Comparison of ENCODE assay signal across 12 cellular contexts in the genomic region with DNA sequence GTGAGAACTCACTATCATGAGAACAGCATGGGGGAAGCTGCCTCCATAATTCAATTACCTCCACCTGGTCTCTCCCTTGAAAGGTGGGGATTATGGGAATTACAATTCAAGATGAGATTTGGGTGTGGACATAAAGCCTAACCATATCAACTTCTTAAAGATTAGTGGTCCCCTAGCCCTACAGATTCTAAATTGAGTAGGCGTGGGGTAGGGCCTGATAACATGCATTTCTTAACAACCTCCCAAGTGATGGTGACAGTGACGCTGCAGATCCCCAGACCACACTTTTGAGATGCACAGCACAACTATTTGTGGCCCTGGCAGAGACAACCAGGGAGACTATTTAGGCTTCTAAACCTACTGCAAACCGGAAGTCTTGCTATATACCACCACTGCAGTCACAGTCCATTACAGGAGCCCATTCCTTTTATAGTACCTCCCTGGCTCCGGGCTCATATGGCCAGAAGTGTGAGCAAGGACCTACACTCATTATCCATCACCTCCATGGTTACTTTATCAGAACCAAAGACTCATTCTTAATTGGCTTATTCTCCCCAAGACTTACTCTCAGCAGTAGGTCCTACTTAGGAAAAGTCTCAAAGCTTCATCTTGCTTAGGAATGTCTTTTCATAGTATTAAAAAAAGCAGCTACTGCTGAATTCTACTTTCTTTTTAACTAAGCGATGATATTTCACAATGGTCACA. TPM values are rescaled to one million over a fixed set of nuclear protein-coding genes. Genes with fewer than 3 reads are reported as not detected.
DNase-seq lines count a peak whose midpoint lies in the region; ATAC-seq, FAIRE-seq and TF ChIP-seq lines count a peak whose summit lies in the region.
"Had no signal": no experiment of that assay in that cellular context is flagged by ENCODE, and none has a peak within 500 bp of the region (broad histone marks: within the 10 kb centered on the region; RNA-seq: fewer than 3 reads in every experiment).

No MANE protein-coding gene starts in this region.

- no peak for ATAC-seq in activated T-cell treated with anti-CD3 and anti-CD28 coated beads, Interleukin-2, amount 50 U/mL, for 72 hours (replicated peaks in 1 of 2)
- ATAC-seq: activated CD8-positive, alpha-beta memory T cell treated with anti-CD3 and anti-CD28 coated beads, Interleukin-2, amount 10 ng/mL, durations not matched to agents 7 days and 5 days; esophagus mucosa had no signal

- H3K36me3 ChIP-seq in OCI-LY3 (replicated peaks; ENCODE audit: low read depth, low read length) (peaks cover 2% of the 10 kb centered on the region), ectodermal cell (ENCODE audit: control insufficient read depth, insufficient read depth, low read length) (no peaks in the 10 kb centered on the region), skeletal muscle satellite cell (ENCODE audit: insufficient read depth, low read length) (peaks cover 9% of the 10 kb centered on the region), small intestine (ENCODE audit: control insufficient read depth in 2 of 2, insufficient read depth in 2 of 2, low read length in 2 of 2) (no peaks in the 10 kb centered on the region)

- H3K9me3 ChIP-seq in OCI-LY3 (ENCODE audit: insufficient read depth, low read length) (no peaks in the 10 kb centered on the region), ectodermal cell (ENCODE audit: control insufficient read depth, low read length) (no peaks in the 10 kb centered on the region), skeletal muscle satellite cell (replicated peaks; ENCODE audit: low read length) (no peaks in the 10 kb centered on the region), small intestine (ENCODE audit: control insufficient read depth, low read depth) (no peaks in the 10 kb centered on the region)
- H3K9me3 ChIP-seq: SJSA1 had no signal

- WGBS in ectodermal cell, 2 experiments: 77 to 83% methylated on average over 4 to 5 of the region's 5 CpGs
- 87 to 93% (median 92%) methylated on average over 5 of the region's 5 CpGs for WGBS in small intestine, 3 donors

- no peak overlapping the region for H3K27ac ChIP-seq in OCI-LY3 (ENCODE audit: low read length)
- peak overlapping the region; percentile 98 for H3K27ac ChIP-seq in ectodermal cell (ENCODE audit: insufficient read depth, low read depth, low read length, poor library complexity, severe bottlenecking)
- H3K27ac ChIP-seq in small intestine (ENCODE audit: low read depth in 1 of 2, low read length in 1 of 2): no peak overlapping the region
- H3K27ac ChIP-seq: SJSA1 had no signal

- H3K9me3 Mint-ChIP-seq in activated T-cell treated with anti-CD3 and anti-CD28 coated beads, Interleukin-2, amount 50 U/mL, for 72 hours: no peaks in the 10 kb centered on the region

- H3K4me3 ChIP-seq in OCI-LY3 (ENCODE audit: low read length) (no peak overlapping the region), ectodermal cell (ENCODE audit: insufficient read depth, low read depth, low read length) (peak overlapping the region; percentile 84), skeletal muscle satellite cell (ENCODE audit: low read length) (no peak overlapping the region), small intestine (ENCODE audit: low read depth in 1 of 2, low read length in 2 of 2) (no peak overlapping the region)
- H3K4me3 ChIP-seq: SJSA1 had no signal

- intact Hi-C loops in cardiac septum (cut with DNase I): no loop called here

- FAIRE-seq in small intestine (lab: Jason Lieb, UNC): no peak

- H3K27me3 ChIP-seq in OCI-LY3 (ENCODE audit: low read depth, low read length): no peaks in the 10 kb centered on the region
- H3K27me3 ChIP-seq in ectodermal cell (ENCODE audit: control insufficient read depth, insufficient read depth, low read length, poor library complexity, severe bottlenecking): no peaks in the 10 kb centered on the region
- no peaks in the 10 kb centered on the region for H3K27me3 ChIP-seq in skeletal muscle satellite cell (ENCODE audit: control insufficient read depth, insufficient read depth, low read length)
- no peaks in the 10 kb centered on the region for H3K27me3 ChIP-seq in small intestine (ENCODE audit: control insufficient read depth in 2 of 2, insufficient read depth in 2 of 2, low read length in 2 of 2)
- H3K27me3 ChIP-seq: SJSA1 had no signal

- H3K9ac ChIP-seq in OCI-LY3 (ENCODE audit: low read length): no peak overlapping the region
- H3K9ac ChIP-seq in skeletal muscle satellite cell (ENCODE audit: low read depth, low read length): no peak overlapping the region

- DNase-seq in activated T-cell treated with anti-CD3 and anti-CD28 coated beads, Interleukin-2, amount 50 U/mL, for 72 hours: no peak
- no peak for DNase-seq in activated T-cell treated with anti-CD3 and anti-CD28 coated beads for 4 hours
- DNase-seq in NCI-H510A treated with DMSO at 0.1 percent for 48 hours (lab: John Stamatoyannopoulos, UW): no peak
- DNase-seq in small intestine: no peak
- DNase-seq in cardiac septum (ENCODE audit: low spot score): no peak
- DNase-seq: activated CD8-positive, alpha-beta memory T cell treated with anti-CD3 and anti-CD28 coated beads, Interleukin-2, amount 10 ng/mL, durations not matched to agents 7 days and 5 days; NCI-H345 had no signal

- no peak for TF ChIP-seq CTCF in OCI-LY3 (IDR thresholded peaks at IDR 0.05; ENCODE audit: low read depth, low read length)

- H3K4me1 Mint-ChIP-seq in activated T-cell treated with anti-CD3 and anti-CD28 coated beads, Interleukin-2, amount 50 U/mL, for 72 hours (ENCODE audit: low read depth): peaks cover 27% of the 10 kb centered on the region

- H3K4me1 ChIP-seq in OCI-LY3 (ENCODE audit: low read length) (peaks cover 15% of the 10 kb centered on the region), ectodermal cell (ENCODE audit: control insufficient read depth, insufficient read depth, low read length) (peaks cover 9% of the 10 kb centered on the region), skeletal muscle satellite cell (ENCODE audit: control insufficient read depth, insufficient read depth, low read length) (peaks cover 26% of the 10 kb centered on the region), small intestine (ENCODE audit: control insufficient read depth in 2 of 2, insufficient read depth in 1 of 2, low read depth in 1 of 2, low read length in 1 of 2) (peaks cover 2 to 3% of the 10 kb centered on the region in 2 donors)

- no peaks in the 10 kb centered on the region for H4K20me1 ChIP-seq in OCI-LY3 (ENCODE audit: insufficient read depth, low read length)

- peak overlapping the region; percentile 78; the same call in 1 of the 2 replicates for H3K4me2 ChIP-seq in OCI-LY3 (ENCODE audit: low read length)
- H3K4me2 ChIP-seq in skeletal muscle satellite cell (ENCODE audit: low read length): peak overlapping the region; percentile 91

- H3K27me3 Mint-ChIP-seq in activated T-cell treated with anti-CD3 and anti-CD28 coated beads, Interleukin-2, amount 50 U/mL, for 72 hours (ENCODE audit: low read depth): no peaks in the 10 kb centered on the region
- H3K27me3 Mint-ChIP-seq: activated CD8-positive, alpha-beta memory T cell treated with anti-CD3 and anti-CD28 coated beads, Interleukin-2, amount 10 ng/mL, durations not matched to agents 7 days and 5 days had no signal

- H3K79me2 ChIP-seq in OCI-LY3 (ENCODE audit: low read length): peaks cover 23% of the 10 kb centered on the region

- H3K4me3 Mint-ChIP-seq in activated T-cell treated with anti-CD3 and anti-CD28 coated beads, Interleukin-2, amount 50 U/mL, for 72 hours: peak overlapping the region; percentile 86 to 87

- peak overlapping the region; percentile 85 for H3K27ac Mint-ChIP-seq in activated T-cell treated with anti-CD3 and anti-CD28 coated beads, Interleukin-2, amount 50 U/mL, for 72 hours

- H2AFZ ChIP-seq in OCI-LY3 (ENCODE audit: low read depth, low read length): no peak overlapping the region

- H3K36me3 Mint-ChIP-seq in activated T-cell treated with anti-CD3 and anti-CD28 coated beads, Interleukin-2, amount 50 U/mL, for 72 hours (ENCODE audit: insufficient read depth in 2 of 2): peaks cover 0 to 1% of the 10 kb centered on the region in 2 donors

RNA-seq across cellular contexts. Expression of a gene that starts 2.1 kb away (rescaled TPM):
- 10 to 100 TPM; 17.3 to 21.0 TPM for total RNA-seq in activated T-cell treated with anti-CD3 and anti-CD28 coated beads, Interleukin-2, amount 50 U/mL, for 72 hours
- polyA plus RNA-seq in ectodermal cell (2013, experiment 1 of 4): 56.3 TPM
- polyA plus RNA-seq in ectodermal cell (2013, experiment 2 of 4): 73.9 TPM
- 54.7 TPM for polyA plus RNA-seq in ectodermal cell (2013, experiment 3 of 4)
- polyA plus RNA-seq in ectodermal cell (2013, experiment 4 of 4): 67.2 TPM
- 28.6 and 37.5 TPM in 2 replicates for total RNA-seq in skeletal muscle satellite cell (2012; rRNA removed)
- polyA plus RNA-seq in small intestine: 1 to 10 TPM; 2.7 to 4.1 (median 3.1) TPM
- 8.6 TPM for total RNA-seq in cardiac septum

RNA-seq across cellular contexts. Expression of a gene that starts 58.0 kb away (rescaled TPM):
- 10 to 100 TPM; 22.3 to 26.2 TPM for total RNA-seq in activated T-cell treated with anti-CD3 and anti-CD28 coated beads, Interleukin-2, amount 50 U/mL, for 72 hours
- polyA plus RNA-seq in ectodermal cell (2013, experiment 1 of 4): 32.8 TPM
- polyA plus RNA-seq in ectodermal cell (2013, experiment 2 of 4): 33.3 TPM
- 22.5 TPM for polyA plus RNA-seq in ectodermal cell (2013, experiment 3 of 4)
- polyA plus RNA-seq in ectodermal cell (2013, experiment 4 of 4): 27.6 TPM
- 8.3 and 8.6 TPM in 2 replicates for total RNA-seq in skeletal muscle satellite cell (2012; rRNA removed)
- polyA plus RNA-seq in small intestine: 1 to 10 TPM; 3.2 to 6.1 (median 4.9) TPM
- 21.5 TPM for total RNA-seq in cardiac septum
